In genomic region chr1:153355445-153356071, GRCh38 we compare ENCODE assay signal across 9 cellular contexts. TPM values are rescaled to one million over a fixed set of nuclear protein-coding genes. Genes with fewer than 3 reads are reported as not detected.
DNase-seq lines count a peak whose midpoint lies in the region; ATAC-seq and TF ChIP-seq lines count a peak whose summit lies in the region.
"Had no signal": no experiment of that assay in that cellular context is flagged by ENCODE, and none has a peak within 500 bp of the region (broad histone marks: within the 10 kb centered on the region; RNA-seq: fewer than 3 reads in every experiment).

No MANE protein-coding gene starts in this region.

- H3K27me3 ChIP-seq in Peyer's patch = no peaks in the 10 kb centered on the region

- peak; percentile 43 to 81 (median 66) for DNase-seq in NCI-H1417 (lab: John Stamatoyannopoulos, UW)
- DNase-seq in NCI-H1417 treated with DMSO at 0.1 percent for 48 hours (lab: John Stamatoyannopoulos, UW) = no peak
- peak; percentile 27 for DNase-seq in LHCN-M2 (ENCODE audit: low read depth)
- DNase-seq in Peyer's patch = peak in 1 of 3 donors; percentile 62
- DNase-seq in astrocyte of the cerebellum (ENCODE audit: low read depth) = no peak
- peak; percentile 86 for DNase-seq in iPS-NIHi7 (ENCODE audit: extremely low spot score)
- DNase-seq in stimulated activated naive B cell treated with anti-CD40 and anti-IgM and Interleukin-4, amounts not matched to agents 10 μg/mL and 1 μg/mL and 100 μg/mL, for 72 hours = peak; percentile 35

- no peak overlapping the region for H3K4me3 Mint-ChIP-seq in stimulated activated naive B cell treated with anti-CD40 and anti-IgM and Interleukin-4, amounts not matched to agents 10 μg/mL and 1 μg/mL and 100 μg/mL, for 72 hours
- H3K4me3 Mint-ChIP-seq: activated naive CD4-positive, alpha-beta T cell treated with anti-CD3 and anti-CD28 coated beads, Interleukin-2, amount 50 U/mL, for 24 hours had no signal

- no peaks in the 10 kb centered on the region for H3K9me3 ChIP-seq in Peyer's patch

- no peak for TF ChIP-seq POLR2A in Peyer's patch (IDR thresholded peaks at IDR 0.05)

- H3K4me1 Mint-ChIP-seq in stimulated activated naive B cell treated with anti-CD40 and anti-IgM and Interleukin-4, amounts not matched to agents 10 μg/mL and 1 μg/mL and 100 μg/mL, for 72 hours = peaks cover 16 to 19% of the 10 kb centered on the region in 2 donors

- peak; percentile 89 to 92 for ATAC-seq in stimulated activated naive B cell treated with anti-CD40 and anti-IgM and Interleukin-4, amounts not matched to agents 10 μg/mL and 1 μg/mL and 100 μg/mL, for 72 hours (replicated peaks)
- ATAC-seq in GM19467 (IDR thresholded peaks at IDR 0.05; ENCODE audit: unreplicated experiment) = no peak

- no peaks in the 10 kb centered on the region for H3K36me3 ChIP-seq in Peyer's patch

- no peak overlapping the region for H3K27ac Mint-ChIP-seq in stimulated activated naive B cell treated with anti-CD40 and anti-IgM and Interleukin-4, amounts not matched to agents 10 μg/mL and 1 μg/mL and 100 μg/mL, for 72 hours
- H3K27ac Mint-ChIP-seq: activated naive CD4-positive, alpha-beta T cell treated with anti-CD3 and anti-CD28 coated beads, Interleukin-2, amount 50 U/mL, for 24 hours had no signal

- H3K27ac ChIP-seq in Peyer's patch = no peak overlapping the region

- TF ChIP-seq CTCF in Peyer's patch (IDR thresholded peaks at IDR 0.05) = peak in 4 of 6 experiments; percentile 12 to 48 (median 44)
- peak; percentile 40 for TF ChIP-seq CTCF in astrocyte of the cerebellum (IDR thresholded peaks at IDR 0.05; ENCODE audit: low read depth, low read length, missing control alignments)

- H3K9me3 Mint-ChIP-seq in stimulated activated naive B cell treated with anti-CD40 and anti-IgM and Interleukin-4, amounts not matched to agents 10 μg/mL and 1 μg/mL and 100 μg/mL, for 72 hours = no peaks in the 10 kb centered on the region
- H3K9me3 Mint-ChIP-seq: activated naive CD4-positive, alpha-beta T cell treated with anti-CD3 and anti-CD28 coated beads, Interleukin-2, amount 50 U/mL, for 24 hours had no signal

- no peaks in the 10 kb centered on the region for H3K36me3 Mint-ChIP-seq in stimulated activated naive B cell treated with anti-CD40 and anti-IgM and Interleukin-4, amounts not matched to agents 10 μg/mL and 1 μg/mL and 100 μg/mL, for 72 hours
- H3K36me3 Mint-ChIP-seq: activated naive CD4-positive, alpha-beta T cell treated with anti-CD3 and anti-CD28 coated beads, Interleukin-2, amount 50 U/mL, for 24 hours had no signal

- H3K4me1 ChIP-seq in Peyer's patch = no peaks in the 10 kb centered on the region

- in situ Hi-C loops in astrocyte of the cerebellum (cut with HindIII; ENCODE audit: low sequenced_read_pairs) = no loop called here

- H3K4me3 ChIP-seq in Peyer's patch (no peak overlapping the region), astrocyte of the cerebellum (ENCODE audit: low read depth, low read length) (no peak overlapping the region)

- H3K27me3 Mint-ChIP-seq in stimulated activated naive B cell treated with anti-CD40 and anti-IgM and Interleukin-4, amounts not matched to agents 10 μg/mL and 1 μg/mL and 100 μg/mL, for 72 hours = peaks cover 36 to 45% of the 10 kb centered on the region in 2 donors

RNA-seq across cellular contexts. Expression of gene S100A9, which starts 2.1 kb away (rescaled TPM):
- total RNA-seq in LHCN-M2 (2014; rRNA removed) (not detected in 2 replicates), Peyer's patch (10 to 100 TPM in 3 of 4 donors, 1 to 10 TPM in 1; 6.8 to 96.6 (median 17.6) TPM)
- not detected for polyA plus RNA-seq in LHCN-M2 (2012)

RNA-seq across cellular contexts. Expression of gene PGLYRP4, which starts 6.9 kb away (rescaled TPM):
- total RNA-seq in LHCN-M2 (2014; rRNA removed) (not detected in 2 replicates), Peyer's patch (not detected)
- not detected for polyA plus RNA-seq in LHCN-M2 (2012)

RNA-seq across cellular contexts. Expression of gene S100A12, which starts 19.9 kb away (rescaled TPM):
- not detected in 2 replicates for total RNA-seq in LHCN-M2 (2014; rRNA removed)
- polyA plus RNA-seq in LHCN-M2 (2012) = not detected
- total RNA-seq in Peyer's patch = not detected

RNA-seq across cellular contexts. Expression of gene S100A8, which starts 35.3 kb away (rescaled TPM):
- not detected in 2 replicates for total RNA-seq in LHCN-M2 (2014; rRNA removed)
- not detected for polyA plus RNA-seq in LHCN-M2 (2012)
- total RNA-seq in Peyer's patch = 1 to 10 TPM in 2 of 4 donors, not detected in 2; 7.6 to 9.8 TPM

RNA-seq across cellular contexts. Expression of gene PGLYRP3, which starts 42.8 kb away (rescaled TPM):
- total RNA-seq in LHCN-M2 (2014; rRNA removed) = not detected in 2 replicates
- polyA plus RNA-seq in LHCN-M2 (2012) = not detected
- total RNA-seq in Peyer's patch = not detected

Comparison
In these comparisons a context has a peak if more than half of its experiments do, and no peak if none do; other contexts are left out.
1. DNase-seq: peak in NCI-H1417 (3 of 3), LHCN-M2 (single experiment), iPS-NIHi7 (single experiment) and stimulated activated naive B cell treated with anti-CD40 and anti-IgM and Interleukin-4, amounts not matched to agents 10 μg/mL and 1 μg/mL and 100 μg/mL, for 72 hours (single experiment); none in NCI-H1417 treated with DMSO at 0.1 percent for 48 hours (single experiment) and astrocyte of the cerebellum (single experiment).